ENCODE assay signal across 9 cellular contexts in genomic region chr1:244665771-244666217, GRCh38. TPM values are rescaled to one million over a fixed set of nuclear protein-coding genes. Genes with fewer than 3 reads are reported as not detected.
DNase-seq lines count a peak whose midpoint lies in the region; ATAC-seq and TF ChIP-seq lines count a peak whose summit lies in the region.
"Had no signal": no experiment of that assay in that cellular context is flagged by ENCODE, and none has a peak within 500 bp of the region (broad histone marks: within the 10 kb centered on the region; RNA-seq: fewer than 3 reads in every experiment).

No MANE protein-coding gene starts in this region.

- no peaks in the 10 kb centered on the region for H3K9me3 ChIP-seq in WERI-Rb-1 (ENCODE audit: severe bottlenecking)

- H3K36me3 ChIP-seq in WERI-Rb-1, result peaks cover 11% of the 10 kb centered on the region

- DNase-seq in OCI-M1 (lab: John Stamatoyannopoulos, UW), result peak; percentile 94
- no peak for DNase-seq in natural killer cell treated with Interleukin-12 subunit alpha and Interleukin-12 subunit beta and Interleukin-15 and Interleukin-18, amount 100 ng/mL, for 72 hours (ENCODE audit: low spot score)
- no peak for DNase-seq in endothelial cell (ENCODE audit: low spot score)
- no peak for DNase-seq in WERI-Rb-1
- no peak for DNase-seq in COLO829 (ENCODE audit: low spot score)
- no peak for DNase-seq in AG08396 (ENCODE audit: low spot score)

- H3K4me3 ChIP-seq in WERI-Rb-1 (ENCODE audit: low read depth, low read length), result no peak overlapping the region

- no peaks in the 10 kb centered on the region for H3K27me3 Mint-ChIP-seq in natural killer cell treated with Interleukin-12 subunit alpha and Interleukin-12 subunit beta and Interleukin-15 and Interleukin-18, amount 100 ng/mL, for 72 hours
- H3K27me3 Mint-ChIP-seq in endothelial cell (ENCODE audit: unreplicated experiment), result peaks cover 2% of the 10 kb centered on the region
- H3K27me3 Mint-ChIP-seq: IgD-negative memory B cell had no signal

- no peaks in the 10 kb centered on the region for H3K27me3 ChIP-seq in WERI-Rb-1 (ENCODE audit: insufficient read depth, low read depth, severe bottlenecking)

- H3K9me3 Mint-ChIP-seq in natural killer cell treated with Interleukin-12 subunit alpha and Interleukin-12 subunit beta and Interleukin-15 and Interleukin-18, amount 100 ng/mL, for 72 hours, result no peaks in the 10 kb centered on the region
- H3K9me3 Mint-ChIP-seq in endothelial cell (ENCODE audit: unreplicated experiment), result no peaks in the 10 kb centered on the region
- H3K9me3 Mint-ChIP-seq: IgD-negative memory B cell had no signal

- ATAC-seq in GM18907 (IDR thresholded peaks at IDR 0.05; ENCODE audit: unreplicated experiment) (peak; percentile 94), HG02852 (IDR thresholded peaks at IDR 0.05; ENCODE audit: unreplicated experiment) (peak; percentile 90)
- ATAC-seq in natural killer cell treated with Interleukin-12 subunit alpha and Interleukin-12 subunit beta and Interleukin-15 and Interleukin-18, amount 100 ng/mL, for 72 hours, result peak; percentile 59 to 77

- no peak overlapping the region for H3K4me3 Mint-ChIP-seq in natural killer cell treated with Interleukin-12 subunit alpha and Interleukin-12 subunit beta and Interleukin-15 and Interleukin-18, amount 100 ng/mL, for 72 hours
- H3K4me3 Mint-ChIP-seq in endothelial cell (ENCODE audit: unreplicated experiment), result no peak overlapping the region
- H3K4me3 Mint-ChIP-seq: IgD-negative memory B cell had no signal

- H3K4me1 Mint-ChIP-seq in natural killer cell treated with Interleukin-12 subunit alpha and Interleukin-12 subunit beta and Interleukin-15 and Interleukin-18, amount 100 ng/mL, for 72 hours (ENCODE audit: low read depth in 2 of 2), result peaks cover 8% of the 10 kb centered on the region in 2 donors
- no peaks in the 10 kb centered on the region for H3K4me1 Mint-ChIP-seq in endothelial cell (ENCODE audit: unreplicated experiment)

- H3K27ac Mint-ChIP-seq in natural killer cell treated with Interleukin-12 subunit alpha and Interleukin-12 subunit beta and Interleukin-15 and Interleukin-18, amount 100 ng/mL, for 72 hours, result no peak overlapping the region
- no peak overlapping the region for H3K27ac Mint-ChIP-seq in endothelial cell (ENCODE audit: unreplicated experiment)
- H3K27ac Mint-ChIP-seq: IgD-negative memory B cell had no signal

- no peak overlapping the region for H3K27ac ChIP-seq in WERI-Rb-1

- TF ChIP-seq CTCF in endothelial cell (IDR thresholded peaks at IDR 0.05; ENCODE audit: unreplicated experiment), result no peak
- TF ChIP-seq CTCF in WERI-Rb-1 (IDR thresholded peaks at IDR 0.05; ENCODE audit: low read depth, low read length), result no peak

- H3K36me3 Mint-ChIP-seq in natural killer cell treated with Interleukin-12 subunit alpha and Interleukin-12 subunit beta and Interleukin-15 and Interleukin-18, amount 100 ng/mL, for 72 hours, result no peaks in the 10 kb centered on the region
- peaks cover 8% of the 10 kb centered on the region for H3K36me3 Mint-ChIP-seq in endothelial cell (ENCODE audit: low read depth, unreplicated experiment)

RNA-seq across cellular contexts. Expression of gene DESI2, which starts 12.9 kb away (rescaled TPM):
- total RNA-seq in natural killer cell treated with Interleukin-12 subunit alpha and Interleukin-12 subunit beta and Interleukin-15 and Interleukin-18, amount 100 ng/mL, for 72 hours, result 10 to 100 TPM; 26.9 to 31.7 TPM
- 52.5 TPM for total RNA-seq in endothelial cell (ENCODE audit: unreplicated experiment)
